ENCODE assay signal across 1 cellular context in genomic region chr10:59175538-59176240, GRCh38.
TF ChIP-seq lines count a peak whose summit lies in the region.

No MANE protein-coding gene starts in this region.

TF ChIP-seq in HepG2, 621 proteins besides CTCF, POLR2A, EP300 and RAD21 (continued from another document and continues in another):
- TF ChIP-seq, protein P1, sequence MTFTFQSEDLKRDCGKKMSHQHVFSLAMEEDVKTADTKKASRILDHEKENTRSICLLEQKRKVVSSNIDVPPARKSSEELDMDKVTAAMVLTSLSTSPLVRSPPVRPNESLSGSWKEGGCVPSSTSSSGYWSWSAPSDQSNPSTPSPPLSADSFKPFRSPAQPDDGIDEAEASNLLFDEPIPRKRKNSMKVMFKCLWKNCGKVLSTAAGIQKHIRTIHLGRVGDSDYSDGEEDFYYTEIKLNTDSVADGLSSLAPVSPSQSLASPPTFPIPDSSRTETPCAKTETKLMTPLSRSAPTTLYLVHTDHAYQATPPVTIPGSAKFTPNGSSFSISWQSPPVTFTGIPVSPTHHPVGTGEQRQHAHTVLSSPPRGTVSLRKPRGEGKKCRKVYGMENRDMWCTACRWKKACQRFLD (CRISPR knock-in tag; IDR thresholded peaks at IDR 0.05; ENCODE audit: borderline replicate concordance) = no peak
- TF ChIP-seq FOXK2 (IDR thresholded peaks at IDR 0.05) = no peak
- TF ChIP-seq ZNF382 (CRISPR knock-in tag; IDR thresholded peaks at IDR 0.05; ENCODE audit: borderline replicate concordance) = no peak
- TF ChIP-seq SRF (IDR thresholded peaks at IDR 0.05; ENCODE audit: low read depth, low read length) = no peak
- no peak for TF ChIP-seq ZNF350 (CRISPR knock-in tag; IDR thresholded peaks at IDR 0.05; ENCODE audit: borderline replicate concordance, low read depth)
- TF ChIP-seq, protein P2, sequence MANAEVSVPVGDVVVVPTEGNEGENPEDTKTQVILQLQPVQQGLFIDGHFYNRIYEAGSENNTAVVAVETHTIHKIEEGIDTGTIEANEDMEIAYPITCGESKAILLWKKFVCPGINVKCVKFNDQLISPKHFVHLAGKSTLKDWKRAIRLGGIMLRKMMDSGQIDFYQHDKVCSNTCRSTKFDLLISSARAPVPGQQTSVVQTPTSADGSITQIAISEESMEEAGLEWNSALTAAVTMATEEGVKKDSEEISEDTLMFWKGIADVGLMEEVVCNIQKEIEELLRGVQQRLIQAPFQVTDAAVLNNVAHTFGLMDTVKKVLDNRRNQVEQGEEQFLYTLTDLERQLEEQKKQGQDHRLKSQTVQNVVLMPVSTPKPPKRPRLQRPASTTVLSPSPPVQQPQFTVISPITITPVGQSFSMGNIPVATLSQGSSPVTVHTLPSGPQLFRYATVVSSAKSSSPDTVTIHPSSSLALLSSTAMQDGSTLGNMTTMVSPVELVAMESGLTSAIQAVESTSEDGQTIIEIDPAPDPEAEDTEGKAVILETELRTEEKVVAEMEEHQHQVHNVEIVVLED (CRISPR knock-in tag; IDR thresholded peaks at IDR 0.05; ENCODE audit: borderline replicate concordance) = no peak; the same call in 1 of the 2 replicates
- TF ChIP-seq SKIL (CRISPR knock-in tag; IDR thresholded peaks at IDR 0.05; ENCODE audit: borderline replicate concordance) = no peak
- no peak; the same call in 1 of the 2 replicates for TF ChIP-seq AHR (CRISPR knock-in tag; IDR thresholded peaks at IDR 0.05)
- 0 out of 2 replicates have a peak, but pooled peaks have one; percentile 8 for TF ChIP-seq NCOA2 (CRISPR knock-in tag; IDR thresholded peaks at IDR 0.05)
- no peak for TF ChIP-seq CHD2 (IDR thresholded peaks at IDR 0.05; ENCODE audit: low read depth, low read length)
- TF ChIP-seq MIER3 (CRISPR knock-in tag; IDR thresholded peaks at IDR 0.05; ENCODE audit: borderline replicate concordance) = 0 out of 2 replicates have a peak, but pooled peaks have one; percentile 38
- no peak for TF ChIP-seq EHMT2 (IDR thresholded peaks at IDR 0.05; ENCODE audit: borderline replicate concordance, low read depth, low read length)
- TF ChIP-seq HMG20A (CRISPR knock-in tag; IDR thresholded peaks at IDR 0.05; ENCODE audit: borderline replicate concordance) = no peak
- no peak for TF ChIP-seq NPAS2 (CRISPR knock-in tag; IDR thresholded peaks at IDR 0.05; ENCODE audit: borderline replicate concordance)
- no peak for TF ChIP-seq ZNF660 (CRISPR knock-in tag; IDR thresholded peaks at IDR 0.05; ENCODE audit: borderline replicate concordance, low read depth)
- TF ChIP-seq, protein P3, sequence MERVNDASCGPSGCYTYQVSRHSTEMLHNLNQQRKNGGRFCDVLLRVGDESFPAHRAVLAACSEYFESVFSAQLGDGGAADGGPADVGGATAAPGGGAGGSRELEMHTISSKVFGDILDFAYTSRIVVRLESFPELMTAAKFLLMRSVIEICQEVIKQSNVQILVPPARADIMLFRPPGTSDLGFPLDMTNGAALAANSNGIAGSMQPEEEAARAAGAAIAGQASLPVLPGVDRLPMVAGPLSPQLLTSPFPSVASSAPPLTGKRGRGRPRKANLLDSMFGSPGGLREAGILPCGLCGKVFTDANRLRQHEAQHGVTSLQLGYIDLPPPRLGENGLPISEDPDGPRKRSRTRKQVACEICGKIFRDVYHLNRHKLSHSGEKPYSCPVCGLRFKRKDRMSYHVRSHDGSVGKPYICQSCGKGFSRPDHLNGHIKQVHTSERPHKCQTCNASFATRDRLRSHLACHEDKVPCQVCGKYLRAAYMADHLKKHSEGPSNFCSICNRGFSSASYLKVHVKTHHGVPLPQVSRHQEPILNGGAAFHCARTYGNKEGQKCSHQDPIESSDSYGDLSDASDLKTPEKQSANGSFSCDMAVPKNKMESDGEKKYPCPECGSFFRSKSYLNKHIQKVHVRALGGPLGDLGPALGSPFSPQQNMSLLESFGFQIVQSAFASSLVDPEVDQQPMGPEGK (CRISPR knock-in tag; IDR thresholded peaks at IDR 0.05) = no peak
- no peak for TF ChIP-seq GPN1 (CRISPR knock-in tag; IDR thresholded peaks at IDR 0.05; ENCODE audit: borderline replicate concordance)
- no peak for TF ChIP-seq IRF2 (CRISPR knock-in tag; IDR thresholded peaks at IDR 0.05)
- TF ChIP-seq MIXL1 (CRISPR knock-in tag; IDR thresholded peaks at IDR 0.05) = no peak
- TF ChIP-seq, protein P4, sequence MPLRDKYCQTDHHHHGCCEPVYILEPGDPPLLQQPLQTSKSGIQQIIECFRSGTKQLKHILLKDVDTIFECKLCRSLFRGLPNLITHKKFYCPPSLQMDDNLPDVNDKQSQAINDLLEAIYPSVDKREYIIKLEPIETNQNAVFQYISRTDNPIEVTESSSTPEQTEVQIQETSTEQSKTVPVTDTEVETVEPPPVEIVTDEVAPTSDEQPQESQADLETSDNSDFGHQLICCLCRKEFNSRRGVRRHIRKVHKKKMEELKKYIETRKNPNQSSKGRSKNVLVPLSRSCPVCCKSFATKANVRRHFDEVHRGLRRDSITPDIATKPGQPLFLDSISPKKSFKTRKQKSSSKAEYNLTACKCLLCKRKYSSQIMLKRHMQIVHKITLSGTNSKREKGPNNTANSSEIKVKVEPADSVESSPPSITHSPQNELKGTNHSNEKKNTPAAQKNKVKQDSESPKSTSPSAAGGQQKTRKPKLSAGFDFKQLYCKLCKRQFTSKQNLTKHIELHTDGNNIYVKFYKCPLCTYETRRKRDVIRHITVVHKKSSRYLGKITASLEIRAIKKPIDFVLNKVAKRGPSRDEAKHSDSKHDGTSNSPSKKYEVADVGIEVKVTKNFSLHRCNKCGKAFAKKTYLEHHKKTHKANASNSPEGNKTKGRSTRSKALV (CRISPR knock-in tag; IDR thresholded peaks at IDR 0.05) = no peak; the same call in 1 of the 2 replicates
- TF ChIP-seq POLR2AphosphoS5 (IDR thresholded peaks at IDR 0.05; ENCODE audit: low read depth, low read length) = peak; percentile 14; the same call in 1 of the 2 replicates
- TF ChIP-seq, protein P5, sequence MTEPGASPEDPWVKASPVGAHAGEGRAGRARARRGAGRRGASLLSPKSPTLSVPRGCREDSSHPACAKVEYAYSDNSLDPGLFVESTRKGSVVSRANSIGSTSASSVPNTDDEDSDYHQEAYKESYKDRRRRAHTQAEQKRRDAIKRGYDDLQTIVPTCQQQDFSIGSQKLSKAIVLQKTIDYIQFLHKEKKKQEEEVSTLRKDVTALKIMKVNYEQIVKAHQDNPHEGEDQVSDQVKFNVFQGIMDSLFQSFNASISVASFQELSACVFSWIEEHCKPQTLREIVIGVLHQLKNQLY (CRISPR knock-in tag; IDR thresholded peaks at IDR 0.05) = no peak
- TF ChIP-seq IRX3 (CRISPR knock-in tag; IDR thresholded peaks at IDR 0.05; ENCODE audit: borderline replicate concordance, low read depth) = 0 out of 2 replicates have a peak, but pooled peaks have one; percentile 4
- TF ChIP-seq SIN3A (IDR thresholded peaks at IDR 0.05; ENCODE audit: borderline replicate concordance, low read depth, low read length) = 0 out of 2 replicates have a peak, but pooled peaks have one; percentile 37
- TF ChIP-seq RFX3 (CRISPR knock-in tag; IDR thresholded peaks at IDR 0.05) = no peak
- TF ChIP-seq, protein P6, sequence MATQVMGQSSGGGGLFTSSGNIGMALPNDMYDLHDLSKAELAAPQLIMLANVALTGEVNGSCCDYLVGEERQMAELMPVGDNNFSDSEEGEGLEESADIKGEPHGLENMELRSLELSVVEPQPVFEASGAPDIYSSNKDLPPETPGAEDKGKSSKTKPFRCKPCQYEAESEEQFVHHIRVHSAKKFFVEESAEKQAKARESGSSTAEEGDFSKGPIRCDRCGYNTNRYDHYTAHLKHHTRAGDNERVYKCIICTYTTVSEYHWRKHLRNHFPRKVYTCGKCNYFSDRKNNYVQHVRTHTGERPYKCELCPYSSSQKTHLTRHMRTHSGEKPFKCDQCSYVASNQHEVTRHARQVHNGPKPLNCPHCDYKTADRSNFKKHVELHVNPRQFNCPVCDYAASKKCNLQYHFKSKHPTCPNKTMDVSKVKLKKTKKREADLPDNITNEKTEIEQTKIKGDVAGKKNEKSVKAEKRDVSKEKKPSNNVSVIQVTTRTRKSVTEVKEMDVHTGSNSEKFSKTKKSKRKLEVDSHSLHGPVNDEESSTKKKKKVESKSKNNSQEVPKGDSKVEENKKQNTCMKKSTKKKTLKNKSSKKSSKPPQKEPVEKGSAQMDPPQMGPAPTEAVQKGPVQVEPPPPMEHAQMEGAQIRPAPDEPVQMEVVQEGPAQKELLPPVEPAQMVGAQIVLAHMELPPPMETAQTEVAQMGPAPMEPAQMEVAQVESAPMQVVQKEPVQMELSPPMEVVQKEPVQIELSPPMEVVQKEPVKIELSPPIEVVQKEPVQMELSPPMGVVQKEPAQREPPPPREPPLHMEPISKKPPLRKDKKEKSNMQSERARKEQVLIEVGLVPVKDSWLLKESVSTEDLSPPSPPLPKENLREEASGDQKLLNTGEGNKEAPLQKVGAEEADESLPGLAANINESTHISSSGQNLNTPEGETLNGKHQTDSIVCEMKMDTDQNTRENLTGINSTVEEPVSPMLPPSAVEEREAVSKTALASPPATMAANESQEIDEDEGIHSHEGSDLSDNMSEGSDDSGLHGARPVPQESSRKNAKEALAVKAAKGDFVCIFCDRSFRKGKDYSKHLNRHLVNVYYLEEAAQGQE (IDR thresholded peaks at IDR 0.05; ENCODE audit: borderline replicate concordance in 1 of 2, low read depth in 1 of 2, low read length in 2 of 2) = no peak
- no peak for TF ChIP-seq ZFP37 (CRISPR knock-in tag; IDR thresholded peaks at IDR 0.05; ENCODE audit: borderline replicate concordance)
- no peak for TF ChIP-seq GPBP1L1 (CRISPR knock-in tag; IDR thresholded peaks at IDR 0.05)
- TF ChIP-seq, protein P7, sequence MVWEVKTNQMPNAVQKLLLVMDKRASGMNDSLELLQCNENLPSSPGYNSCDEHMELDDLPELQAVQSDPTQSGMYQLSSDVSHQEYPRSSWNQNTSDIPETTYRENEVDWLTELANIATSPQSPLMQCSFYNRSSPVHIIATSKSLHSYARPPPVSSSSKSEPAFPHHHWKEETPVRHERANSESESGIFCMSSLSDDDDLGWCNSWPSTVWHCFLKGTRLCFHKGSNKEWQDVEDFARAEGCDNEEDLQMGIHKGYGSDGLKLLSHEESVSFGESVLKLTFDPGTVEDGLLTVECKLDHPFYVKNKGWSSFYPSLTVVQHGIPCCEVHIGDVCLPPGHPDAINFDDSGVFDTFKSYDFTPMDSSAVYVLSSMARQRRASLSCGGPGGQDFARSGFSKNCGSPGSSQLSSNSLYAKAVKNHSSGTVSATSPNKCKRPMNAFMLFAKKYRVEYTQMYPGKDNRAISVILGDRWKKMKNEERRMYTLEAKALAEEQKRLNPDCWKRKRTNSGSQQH (CRISPR knock-in tag; IDR thresholded peaks at IDR 0.05; ENCODE audit: low read depth) = peak; percentile 48; the same call in 1 of the 2 replicates
- peak; percentile 14 for TF ChIP-seq AGO2 (optimal IDR thresholded peaks at IDR 0.05; ENCODE audit: low read depth, low read length)
- TF ChIP-seq ZNF879 (CRISPR knock-in tag; IDR thresholded peaks at IDR 0.05) = no peak
- TF ChIP-seq ASH2L (IDR thresholded peaks at IDR 0.05; ENCODE audit: insufficient read length, low read depth, low read length) = peak; percentile 88
- no peak for TF ChIP-seq ZNF235 (CRISPR knock-in tag; IDR thresholded peaks at IDR 0.05; ENCODE audit: borderline replicate concordance)
- TF ChIP-seq ZNF136 (CRISPR knock-in tag; IDR thresholded peaks at IDR 0.05; ENCODE audit: low read depth) = no peak
- TF ChIP-seq ZNF674 (CRISPR knock-in tag; IDR thresholded peaks at IDR 0.05; ENCODE audit: low read depth) = no peak; the same call in 1 of the 2 replicates
- TF ChIP-seq ZNF253 (CRISPR knock-in tag; IDR thresholded peaks at IDR 0.05; ENCODE audit: borderline replicate concordance) = 0 out of 2 replicates have a peak, but pooled peaks have one; percentile 39
- TF ChIP-seq ZBTB1 (CRISPR knock-in tag; IDR thresholded peaks at IDR 0.05; ENCODE audit: borderline replicate concordance) = no peak
- TF ChIP-seq KLF6 (CRISPR knock-in tag; IDR thresholded peaks at IDR 0.05) = no peak
- no peak for TF ChIP-seq ZNF3 (CRISPR knock-in tag; IDR thresholded peaks at IDR 0.05)
- TF ChIP-seq, protein P8, sequence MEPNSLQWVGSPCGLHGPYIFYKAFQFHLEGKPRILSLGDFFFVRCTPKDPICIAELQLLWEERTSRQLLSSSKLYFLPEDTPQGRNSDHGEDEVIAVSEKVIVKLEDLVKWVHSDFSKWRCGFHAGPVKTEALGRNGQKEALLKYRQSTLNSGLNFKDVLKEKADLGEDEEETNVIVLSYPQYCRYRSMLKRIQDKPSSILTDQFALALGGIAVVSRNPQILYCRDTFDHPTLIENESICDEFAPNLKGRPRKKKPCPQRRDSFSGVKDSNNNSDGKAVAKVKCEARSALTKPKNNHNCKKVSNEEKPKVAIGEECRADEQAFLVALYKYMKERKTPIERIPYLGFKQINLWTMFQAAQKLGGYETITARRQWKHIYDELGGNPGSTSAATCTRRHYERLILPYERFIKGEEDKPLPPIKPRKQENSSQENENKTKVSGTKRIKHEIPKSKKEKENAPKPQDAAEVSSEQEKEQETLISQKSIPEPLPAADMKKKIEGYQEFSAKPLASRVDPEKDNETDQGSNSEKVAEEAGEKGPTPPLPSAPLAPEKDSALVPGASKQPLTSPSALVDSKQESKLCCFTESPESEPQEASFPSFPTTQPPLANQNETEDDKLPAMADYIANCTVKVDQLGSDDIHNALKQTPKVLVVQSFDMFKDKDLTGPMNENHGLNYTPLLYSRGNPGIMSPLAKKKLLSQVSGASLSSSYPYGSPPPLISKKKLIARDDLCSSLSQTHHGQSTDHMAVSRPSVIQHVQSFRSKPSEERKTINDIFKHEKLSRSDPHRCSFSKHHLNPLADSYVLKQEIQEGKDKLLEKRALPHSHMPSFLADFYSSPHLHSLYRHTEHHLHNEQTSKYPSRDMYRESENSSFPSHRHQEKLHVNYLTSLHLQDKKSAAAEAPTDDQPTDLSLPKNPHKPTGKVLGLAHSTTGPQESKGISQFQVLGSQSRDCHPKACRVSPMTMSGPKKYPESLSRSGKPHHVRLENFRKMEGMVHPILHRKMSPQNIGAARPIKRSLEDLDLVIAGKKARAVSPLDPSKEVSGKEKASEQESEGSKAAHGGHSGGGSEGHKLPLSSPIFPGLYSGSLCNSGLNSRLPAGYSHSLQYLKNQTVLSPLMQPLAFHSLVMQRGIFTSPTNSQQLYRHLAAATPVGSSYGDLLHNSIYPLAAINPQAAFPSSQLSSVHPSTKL (CRISPR knock-in tag; IDR thresholded peaks at IDR 0.05) = no peak; the same call in none of the 2 replicates
